Comparison of ENCODE assay signal across 9 cellular contexts in genomic region chr14:89000007-89000942, GRCh38.
DNase-seq lines count a peak whose midpoint lies in the region; ATAC-seq and TF ChIP-seq lines count a peak whose summit lies in the region.
"Had no signal": no experiment of that assay in that cellular context is flagged by ENCODE, and none has a peak within 500 bp of the region (broad histone marks: within the 10 kb centered on the region; RNA-seq: fewer than 3 reads in every experiment).

No MANE protein-coding gene starts in this region.

- no peak overlapping the region for H3K4me3 Mint-ChIP-seq in effector memory CD8-positive, alpha-beta T cell
- no peak overlapping the region for H3K4me3 Mint-ChIP-seq in T-helper 17 cell
- H3K4me3 Mint-ChIP-seq: activated naive CD8-positive, alpha-beta T cell treated with anti-CD3 and anti-CD28 coated beads, Interleukin-2, amount 10 ng/mL, durations not matched to agents 7 days and 5 days had no signal

- H3K9me3 Mint-ChIP-seq in effector memory CD8-positive, alpha-beta T cell, result no peaks in the 10 kb centered on the region
- H3K9me3 Mint-ChIP-seq: activated naive CD8-positive, alpha-beta T cell treated with anti-CD3 and anti-CD28 coated beads, Interleukin-2, amount 10 ng/mL, durations not matched to agents 7 days and 5 days had no signal

- no peaks in the 10 kb centered on the region for H3K36me3 ChIP-seq in PC-3 (ENCODE audit: low read depth, low read length)

- no peaks in the 10 kb centered on the region for H4K20me1 ChIP-seq in PC-3 (ENCODE audit: low read length)

- no peaks in the 10 kb centered on the region for H3K79me2 ChIP-seq in PC-3 (ENCODE audit: low read length)

- CTCF ChIA-PET in PC-3 (lab: Charles Lee), result no interaction called here

- TF ChIP-seq CTCF in PC-3 (conservative IDR thresholded peaks at IDR 0.05; ENCODE audit: low read depth, low read length), result no peak

- H3K9me2 ChIP-seq in PC-3 (replicated peaks; ENCODE audit: low read length), result no peaks in the 10 kb centered on the region

- H3K4me3 ChIP-seq in PC-3 (ENCODE audit: low read length) (no peak overlapping the region), skin epidermis (no peak overlapping the region)

- ATAC-seq in PC-3, result peak; percentile 93
- ATAC-seq in effector memory CD8-positive, alpha-beta T cell (replicated peaks), result no peak
- ATAC-seq in T-helper 17 cell, result no peak

- H3K27me3 Mint-ChIP-seq in effector memory CD8-positive, alpha-beta T cell, result peaks cover 43 to 44% of the 10 kb centered on the region in 2 donors
- H3K27me3 Mint-ChIP-seq in T-helper 17 cell, result peaks cover 34% of the 10 kb centered on the region

- peak; percentile 87 for DNase-seq in A172 (ENCODE audit: low spot score)
- peak; percentile 93 for DNase-seq in GM04504 (ENCODE audit: low read depth)
- peak; percentile 94 for DNase-seq in PC-3
- DNase-seq in epidermal melanocyte (ENCODE audit: insufficient read length, low spot score), result peak; percentile 58
- DNase-seq in NCI-H1694 treated with DMSO at 0.1 percent for 48 hours (lab: John Stamatoyannopoulos, UW), result no peak
- no peak for DNase-seq in effector memory CD8-positive, alpha-beta T cell
- no peak for DNase-seq in T-helper 17 cell
- DNase-seq: activated naive CD8-positive, alpha-beta T cell treated with anti-CD3 and anti-CD28 coated beads, Interleukin-2, amount 10 ng/mL, durations not matched to agents 7 days and 5 days had no signal

- H3K27ac ChIP-seq in PC-3 (ENCODE audit: low read length) (peak overlapping the region; percentile 89), skin epidermis (peak overlapping the region in 13 of 21 experiments; percentile 10 to 78 (median 54))

- POLR2A ChIA-PET in PC-3 (lab: Charles Lee; ENCODE audit: unreplicated experiment), result no interaction called here

- H3K9ac ChIP-seq in PC-3 (ENCODE audit: low read length), result peak overlapping the region; percentile 67

- H3K4me1 Mint-ChIP-seq in effector memory CD8-positive, alpha-beta T cell (ENCODE audit: low read depth in 2 of 2), result peaks cover 0 to 2% of the 10 kb centered on the region in 2 donors
- H3K4me1 Mint-ChIP-seq in T-helper 17 cell, result no peaks in the 10 kb centered on the region
- H3K4me1 Mint-ChIP-seq: activated naive CD8-positive, alpha-beta T cell treated with anti-CD3 and anti-CD28 coated beads, Interleukin-2, amount 10 ng/mL, durations not matched to agents 7 days and 5 days had no signal

- no peaks in the 10 kb centered on the region for H3K36me3 Mint-ChIP-seq in effector memory CD8-positive, alpha-beta T cell (ENCODE audit: insufficient read depth)
- peaks cover 2% of the 10 kb centered on the region for H3K36me3 Mint-ChIP-seq in T-helper 17 cell (ENCODE audit: low read depth)
- H3K36me3 Mint-ChIP-seq: activated naive CD8-positive, alpha-beta T cell treated with anti-CD3 and anti-CD28 coated beads, Interleukin-2, amount 10 ng/mL, durations not matched to agents 7 days and 5 days had no signal

- 0 out of 2 replicates have a peak overlapping the region, but pooled peaks have one; percentile 10 for H2AFZ ChIP-seq in PC-3 (ENCODE audit: low read length)

- intact Hi-C loops in PC-3 (cut with micrococcal nuclease), result loop anchor here (2.0 kb wide), 1 partner anchor 13 kb away; no protein-coding TSS in a partner anchor

- H3F3A ChIP-seq in PC-3 (ENCODE audit: low read length, unreplicated experiment), result peaks cover 4% of the 10 kb centered on the region

- no peaks in the 10 kb centered on the region for H3K27me3 ChIP-seq in PC-3 (ENCODE audit: low read length)

- H3K27ac Mint-ChIP-seq in effector memory CD8-positive, alpha-beta T cell, result no peak overlapping the region
- H3K27ac Mint-ChIP-seq in T-helper 17 cell, result no peak overlapping the region
- H3K27ac Mint-ChIP-seq: activated naive CD8-positive, alpha-beta T cell treated with anti-CD3 and anti-CD28 coated beads, Interleukin-2, amount 10 ng/mL, durations not matched to agents 7 days and 5 days had no signal

- H3K9me3 ChIP-seq in PC-3 (ENCODE audit: low read length), result no peaks in the 10 kb centered on the region
- no peaks in the 10 kb centered on the region for H3K9me3 ChIP-seq in T-helper 17 cell (ENCODE audit: control insufficient read depth, low read length, poor library complexity, severe bottlenecking)

- peaks cover 36% of the 10 kb centered on the region for H3K4me1 ChIP-seq in PC-3 (ENCODE audit: insufficient read depth, low read length)

- H3K4me2 ChIP-seq in PC-3 (ENCODE audit: low read length), result peak overlapping the region; percentile 58

- BruUV-seq in PC-3 (replicated peaks; lab: Mats Ljungman, UMichigan), result no TSS peak

Comparison
In these comparisons a context has a peak if more than half of its experiments do, and no peak if none do; other contexts are left out.
1. DNase-seq: peak in A172 (single experiment), GM04504 (single experiment), PC-3 (single experiment) and epidermal melanocyte (single experiment); none in NCI-H1694 treated with DMSO at 0.1 percent for 48 hours (single experiment), effector memory CD8-positive, alpha-beta T cell (0 of 3) and T-helper 17 cell (0 of 3).